10 cellular contexts compared by ENCODE assay signal in genomic region chr21:44052071-44052829, GRCh38. TPM values are rescaled to one million over a fixed set of nuclear protein-coding genes. Genes with fewer than 3 reads are reported as not detected.
DNase-seq lines count a peak whose midpoint lies in the region; ATAC-seq and TF ChIP-seq lines count a peak whose summit lies in the region.
"Had no signal": no experiment of that assay in that cellular context is flagged by ENCODE, and none has a peak within 500 bp of the region (broad histone marks: within the 10 kb centered on the region; RNA-seq: fewer than 3 reads in every experiment).

No MANE protein-coding gene starts in this region.

- H3K4me3 ChIP-seq in LNCaP clone FGC (ENCODE audit: low read depth, low read length) (no peak overlapping the region), adrenal gland (no peak overlapping the region), skeletal muscle satellite cell (ENCODE audit: low read length) (no peak overlapping the region)

- peaks cover 9 to 41% (median 18%) of the 10 kb centered on the region in 3 donors for H3K36me3 Mint-ChIP-seq in immature natural killer cell

- H3K9me3 ChIP-seq in adrenal gland (replicated peaks in 1 of 3) (no peaks in the 10 kb centered on the region), skeletal muscle satellite cell (replicated peaks; ENCODE audit: low read length) (no peaks in the 10 kb centered on the region)

- DNase-seq in LNCaP clone FGC (ENCODE audit: low read depth): peak; percentile 38
- DNase-seq in adrenal gland: peak in 4 of 7 donors; percentile 23 to 51 (median 27)
- DNase-seq in immature natural killer cell: no peak
- DNase-seq in AG20443 (ENCODE audit: low spot score): no peak
- no peak for DNase-seq in amniotic stem cell (lab: John Stamatoyannopoulos, UW)
- no peak for DNase-seq in NCI-H526 treated with DMSO at 0.1 percent for 48 hours (lab: John Stamatoyannopoulos, UW)
- DNase-seq: activated T-cell treated with anti-CD3 and anti-CD28 coated beads, Interleukin-2, amount 50 U/mL, for 1 hour; MV-4-11 had no signal

- no peaks in the 10 kb centered on the region for H3K9me3 Mint-ChIP-seq in immature natural killer cell

- H3K9ac ChIP-seq in skeletal muscle satellite cell (ENCODE audit: low read depth, low read length): peak overlapping the region; percentile 25

- H3K27ac ChIP-seq in adrenal gland: peak overlapping the region in 4 of 5 donors; percentile 52 to 85 (median 67)

- peaks cover 0 to 11% of the 10 kb centered on the region in 2 donors for H3K36me3 ChIP-seq in adrenal gland (replicated peaks in 1 of 2)
- H3K36me3 ChIP-seq in skeletal muscle satellite cell (ENCODE audit: insufficient read depth, low read length): peaks cover 32% of the 10 kb centered on the region

- no peaks in the 10 kb centered on the region for H3K27me3 ChIP-seq in adrenal gland
- H3K27me3 ChIP-seq in skeletal muscle satellite cell (ENCODE audit: control insufficient read depth, insufficient read depth, low read length): no peaks in the 10 kb centered on the region

- peaks cover 6 to 35% of the 10 kb centered on the region in 2 donors for H3K4me1 ChIP-seq in adrenal gland (replicated peaks in 1 of 2)
- H3K4me1 ChIP-seq in skeletal muscle satellite cell (ENCODE audit: control insufficient read depth, insufficient read depth, low read length): peaks cover 25% of the 10 kb centered on the region

- intact Hi-C loops in adrenal gland (cut with DNase I): loop anchor here in 1 of 2 donors (5.0 kb wide), 1 partner anchor 35 kb away; no protein-coding TSS in a partner anchor

- peaks cover 4 to 19% (median 4%) of the 10 kb centered on the region in 3 donors for H3K27me3 Mint-ChIP-seq in immature natural killer cell (ENCODE audit: low read depth in 3 of 3)

- H3K4me1 Mint-ChIP-seq in immature natural killer cell: peaks cover 51 to 90% of the 10 kb centered on the region in 2 donors

- TF ChIP-seq POLR2A in adrenal gland (IDR thresholded peaks at IDR 0.05): no peak

- peak overlapping the region; percentile 38 to 90 (median 76) for H3K27ac Mint-ChIP-seq in immature natural killer cell

- 63 to 67% (median 67%) methylated on average over 11 to 14 of the region's 14 CpGs for WGBS in adrenal gland, 4 donors

- TF ChIP-seq CTCF in LNCaP clone FGC (IDR thresholded peaks at IDR 0.05; ENCODE audit: control insufficient read depth, extremely low read depth, insufficient read depth) (no peak), adrenal gland (IDR thresholded peaks at IDR 0.05) (no peak)

- ATAC-seq in HG03139 (IDR thresholded peaks at IDR 0.05; ENCODE audit: unreplicated experiment): no peak

- H3K4me3 Mint-ChIP-seq in immature natural killer cell: no peak overlapping the region

- H3K4me2 ChIP-seq in skeletal muscle satellite cell (ENCODE audit: low read length): no peak overlapping the region

RNA-seq across cellular contexts. Expression of gene TRAPPC10, which starts 40.1 kb away (rescaled TPM):
- 10 to 100 TPM; 17.6 to 34.3 (median 27.4) TPM for total RNA-seq in adrenal gland
- polyA plus RNA-seq in adrenal gland: 10 to 100 TPM in 1 of 3 donors, 1 to 10 TPM in 2; 5.2 to 24.5 (median 9.3) TPM
- 10 to 100 TPM; 42.0 to 74.7 (median 43.2) TPM for polyA plus RNA-seq in immature natural killer cell
- 15.7 and 17.7 TPM in 2 replicates for total RNA-seq in skeletal muscle satellite cell (2012; rRNA removed)

RNA-seq across cellular contexts. Expression of gene PWP2, which starts 54.9 kb away (rescaled TPM):
- total RNA-seq in adrenal gland: 10 to 100 TPM in 2 of 8 donors, 1 to 10 TPM in 6; 4.0 to 33.0 (median 5.7) TPM
- polyA plus RNA-seq in adrenal gland: 1 to 10 TPM in 2 of 3 donors, under 1 TPM in 1; 0.09 to 5.7 (median 4.0) TPM
- polyA plus RNA-seq in immature natural killer cell: 10 to 100 TPM in 1 of 3 donors, 1 to 10 TPM in 1, under 1 TPM in 1; 0.63 to 23.8 (median 7.4) TPM
- 4.2 and 48.2 TPM in 2 replicates for total RNA-seq in skeletal muscle satellite cell (2012; rRNA removed)

Comparison
In these comparisons a context has a peak if more than half of its experiments do, and no peak if none do; other contexts are left out.
1. DNase-seq: peak in LNCaP clone FGC (single experiment) and adrenal gland (4 of 7); none in immature natural killer cell (0 of 3), AG20443 (single experiment), amniotic stem cell (single experiment) and NCI-H526 treated with DMSO at 0.1 percent for 48 hours (single experiment).